ENCODE assay signal across 13 cellular contexts in genomic region chr3:39501982-39502837, GRCh38. TPM values are rescaled to one million over a fixed set of nuclear protein-coding genes. Genes with fewer than 3 reads are reported as not detected.
A peak's percentile ranks its signal among the peaks of the same experiment; 100 is the strongest.
DNase-seq lines count a peak whose midpoint lies in the region; ATAC-seq, FAIRE-seq and TF ChIP-seq lines count a peak whose summit lies in the region.
"Had no signal": no experiment of that assay in that cellular context is flagged by ENCODE, and none has a peak within 500 bp of the region (broad histone marks: within the 10 kb centered on the region; RNA-seq: fewer than 3 reads in every experiment).

No MANE protein-coding gene starts in this region.

- H2AK5ac ChIP-seq in mesendoderm (ENCODE audit: low read length) = no peak overlapping the region

- H3K79me2 ChIP-seq in mesendoderm (ENCODE audit: control insufficient read depth, insufficient read depth, low read length) = no peaks in the 10 kb centered on the region

- no peak overlapping the region for H3K4me2 ChIP-seq in mesendoderm (ENCODE audit: low read length)

- H2BK120ac ChIP-seq in mesendoderm (ENCODE audit: low read depth, low read length) = no peak overlapping the region

- no peak overlapping the region for H2BK15ac ChIP-seq in mesendoderm (replicated peaks; ENCODE audit: low read depth)

- DNase-seq in left cardiac atrium (peak; percentile 24), right atrium auricular region (ENCODE audit: low spot score) (no peak), dorsolateral prefrontal cortex (peak in 4 of 10 donors; percentile 20 to 59 (median 49)), mesendoderm (no peak), aorta (no peak), GM19239 (ENCODE audit: insufficient read length, low spot score) (no peak), iPS-NIHi7 (ENCODE audit: extremely low spot score) (no peak), sciatic nerve (ENCODE audit: low spot score) (no peak)
- DNase-seq: activated CD4-positive, alpha-beta T cell treated with anti-CD3 and anti-CD28 coated beads, Interleukin-2, amount 50 U/mL, for 1 hour; midbrain had no signal

- no peak overlapping the region for H2BK5ac ChIP-seq in mesendoderm (ENCODE audit: low read length)

- no peak overlapping the region for H3K9ac ChIP-seq in mesendoderm (ENCODE audit: low read length)

- no peak overlapping the region for H3K27ac ChIP-seq in right atrium auricular region
- H3K27ac ChIP-seq in dorsolateral prefrontal cortex = peak overlapping the region in 57 of 59 donors; percentile 12 to 97 (median 78)
- no peak overlapping the region for H3K27ac ChIP-seq in mesendoderm (ENCODE audit: low read depth, low read length)
- H3K27ac ChIP-seq in aorta (ENCODE audit: low read depth in 1 of 2, low read length in 2 of 2) = no peak overlapping the region
- H3K27ac ChIP-seq: epithelial cell of prostate had no signal

- no peaks in the 10 kb centered on the region for H3K79me1 ChIP-seq in mesendoderm (ENCODE audit: low read length)

- peaks cover 3 to 8% of the 10 kb centered on the region in 2 donors for H3K27me3 ChIP-seq in right atrium auricular region
- H3K27me3 ChIP-seq in dorsolateral prefrontal cortex = peaks cover 0 to 11% (median 0%) of the 10 kb centered on the region in 45 donors
- no peaks in the 10 kb centered on the region for H3K27me3 ChIP-seq in mesendoderm (ENCODE audit: insufficient read depth, low read length, poor library complexity)
- H3K27me3 ChIP-seq in aorta (ENCODE audit: control insufficient read depth in 1 of 2, insufficient read depth in 2 of 2, low read length in 1 of 2) = no peaks in the 10 kb centered on the region

- H4K5ac ChIP-seq in mesendoderm (ENCODE audit: low read length) = no peak overlapping the region

- WGBS in mesendoderm (ENCODE audit: extremely low coverage, insufficient coverage, low lambda C conversion rate) = no CpG with 5 or more reads among the region's 53 CpGs
- 22 to 37% methylated on average over 48 to 53 of the region's 53 CpGs for WGBS in aorta, 2 donors

- no peak overlapping the region for H3K56ac ChIP-seq in mesendoderm (ENCODE audit: low read length)

- TF ChIP-seq CTCF in right atrium auricular region (IDR thresholded peaks at IDR 0.05) = no peak
- no peak for TF ChIP-seq CTCF in dorsolateral prefrontal cortex (IDR thresholded peaks at IDR 0.05 in 54 of 56, conservative IDR thresholded peaks at IDR 0.05 in 2 of 56; ENCODE audit: low read depth in 1 of 56, partially characterized antibody in 56 of 56)

- no peak overlapping the region for H4K8ac ChIP-seq in mesendoderm (ENCODE audit: low read depth, low read length)

- H3K9me3 ChIP-seq in right atrium auricular region = no peaks in the 10 kb centered on the region
- H3K9me3 ChIP-seq in aorta (ENCODE audit: control insufficient read depth, low read length) = no peaks in the 10 kb centered on the region

- no peak for FAIRE-seq in GM19239 (lab: Jason Lieb, UNC)
- FAIRE-seq: GM12892 had no signal

- peak overlapping the region in 1 of 2 donors; percentile 30 for H3K4me3 ChIP-seq in right atrium auricular region
- peak overlapping the region; percentile 11 to 64 (median 49) for H3K4me3 ChIP-seq in dorsolateral prefrontal cortex
- H3K4me3 ChIP-seq in mesendoderm (ENCODE audit: low read length) = no peak overlapping the region
- H3K4me3 ChIP-seq in aorta (ENCODE audit: low read length in 2 of 2) = no peak overlapping the region

- no peak for ATAC-seq in left cardiac atrium
- ATAC-seq in aorta (ENCODE audit: low FRiP score) = peak; percentile 6
- ATAC-seq in sciatic nerve = no peak

- H3K4ac ChIP-seq in mesendoderm (ENCODE audit: low read depth, low read length) = peak overlapping the region; percentile 49

- H3K36me3 ChIP-seq in right atrium auricular region = no peaks in the 10 kb centered on the region
- no peaks in the 10 kb centered on the region for H3K36me3 ChIP-seq in mesendoderm (ENCODE audit: control insufficient read depth, insufficient read depth, low read length)
- H3K36me3 ChIP-seq in aorta (ENCODE audit: control insufficient read depth in 1 of 2, insufficient read depth in 2 of 2, low read length in 1 of 2) = no peaks in the 10 kb centered on the region

- H3K23ac ChIP-seq in mesendoderm (ENCODE audit: low read length) = no peak overlapping the region

- H3K18ac ChIP-seq in mesendoderm (ENCODE audit: low read length) = no peak overlapping the region

- intact Hi-C loops in left cardiac atrium (cut with DNase I) = no loop called here
- intact Hi-C loops in dorsolateral prefrontal cortex (cut with DNase I) = no loop called here
- intact Hi-C loops in aorta (cut with DNase I) = no loop called here
- intact Hi-C loops in sciatic nerve (cut with DNase I) = no loop called here

- H3K4me1 ChIP-seq in right atrium auricular region (peaks cover 0 to 8% of the 10 kb centered on the region in 2 donors), mesendoderm (ENCODE audit: control insufficient read depth, low read depth, low read length) (peaks cover 21% of the 10 kb centered on the region), aorta (ENCODE audit: control insufficient read depth in 1 of 2, insufficient read depth in 2 of 2, low read length in 2 of 2) (peaks cover 0 to 2% of the 10 kb centered on the region in 2 donors)

RNA-seq across cellular contexts. Expression of gene MOBP, which starts 34.7 kb away (rescaled TPM):
- total RNA-seq in left cardiac atrium (under 1 TPM in 1 of 2 donors, not detected in 1; 0.10 TPM), right atrium auricular region (under 1 TPM in 1 of 2 donors, not detected in 1; 0.20 TPM), dorsolateral prefrontal cortex (1,000 to 10,000 TPM in 11 of 120 experiments, 100 to 1,000 TPM in 101, 10 to 100 TPM in 8; 40.9 to 1,548 (median 379) TPM), aorta (under 1 TPM in 1 of 2 donors, not detected in 1; 0.23 TPM), sciatic nerve (3.8 TPM)
- 0.15 TPM for polyA plus RNA-seq in mesendoderm (2013, experiment 1 of 2)
- 0.22 TPM for polyA plus RNA-seq in mesendoderm (2013, experiment 2 of 2)
- under 1 TPM in 1 of 2 donors, not detected in 1; 0.03 TPM for polyA plus RNA-seq in aorta
- total RNA-seq: osteoblast had no signal

Comparison
In these comparisons a context has a peak if more than half of its experiments do, and no peak if none do; other contexts are left out.
1. H3K27ac ChIP-seq: peak in dorsolateral prefrontal cortex (57 of 59); none in right atrium auricular region (0 of 2), mesendoderm (single experiment) and aorta (0 of 2).
2. H3K4me3 ChIP-seq: peak in dorsolateral prefrontal cortex (59 of 59); none in mesendoderm (single experiment) and aorta (0 of 2).